Comparison of ENCODE assay signal across 8 cellular contexts in the genomic region with DNA sequence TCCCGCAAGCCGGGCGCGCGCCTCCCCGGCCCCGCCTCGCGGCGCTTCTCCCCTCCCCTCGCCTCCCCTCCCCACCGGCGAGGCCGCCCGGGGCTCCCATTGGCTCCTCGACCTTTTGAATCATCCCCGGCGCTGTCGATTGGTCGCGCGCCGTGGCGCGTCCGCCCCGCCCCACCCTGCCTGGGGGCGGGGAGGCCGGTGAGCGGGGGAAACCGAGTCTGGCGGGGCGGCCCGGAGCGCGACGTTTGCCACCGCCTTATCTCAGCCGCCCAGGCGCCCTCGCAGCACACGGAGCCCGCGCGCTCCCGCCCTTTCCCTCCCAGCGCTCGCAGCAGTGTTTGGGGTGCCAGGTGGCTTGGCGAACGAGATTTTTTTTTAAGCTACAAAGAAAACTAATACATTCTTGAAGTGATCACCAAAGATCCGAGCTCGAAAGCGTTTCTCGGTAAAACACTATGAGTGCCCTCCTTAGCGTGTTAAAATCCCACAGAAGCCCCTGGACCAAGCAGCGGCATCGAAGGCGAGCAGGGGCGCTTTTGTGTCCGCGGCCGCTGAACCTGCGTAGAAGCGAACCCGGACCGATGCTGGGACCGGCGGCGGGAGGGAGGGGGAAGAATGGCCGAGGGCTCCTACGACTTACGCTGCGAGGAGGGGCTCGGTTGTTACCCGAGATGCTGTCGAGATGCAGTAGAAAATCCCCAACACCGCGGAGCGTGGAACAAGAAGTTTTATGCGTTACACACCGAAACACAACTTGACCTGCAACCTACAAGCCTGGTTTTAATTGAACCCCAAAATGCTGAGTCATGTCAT.
DNase-seq lines count a peak whose midpoint lies in the region; FAIRE-seq and TF ChIP-seq lines count a peak whose summit lies in the region.

No MANE protein-coding gene starts in this region.

- no peak for FAIRE-seq in H54 (lab: Jason Lieb, UNC)

- peaks cover 5% of the 10 kb centered on the region for H3K9me3 ChIP-seq in neuron (ENCODE audit: low read length)

- peak overlapping the region; percentile 94 for H2AFZ ChIP-seq in neuron (ENCODE audit: low read depth, low read length)

- peak; percentile 71 for TF ChIP-seq POLR2A in H54 (IDR thresholded peaks at IDR 0.05; ENCODE audit: low read depth, low read length)

- H3K4me1 ChIP-seq in neuron (ENCODE audit: insufficient read depth, low read length) = peaks cover 26% of the 10 kb centered on the region

- no peak for TF ChIP-seq CTCF in foreskin fibroblast (IDR thresholded peaks at IDR 0.05; ENCODE audit: low read depth, low read length)

- no peaks in the 10 kb centered on the region for H3K27me3 ChIP-seq in neuron (ENCODE audit: insufficient read depth, low read length)

- DNase-seq in ELR (ENCODE audit: low read depth) = peak; percentile 91
- peak; percentile 79 for DNase-seq in H54 (ENCODE audit: insufficient read length, low spot score)
- peak; percentile 93 for DNase-seq in LoVo (ENCODE audit: low spot score)
- DNase-seq in SHP77 (lab: John Stamatoyannopoulos, UW) = peak; percentile 87 to 89
- peak; percentile 82 for DNase-seq in activated gamma-delta T cell treated with anti-CD3 and anti-CD28 coated beads, Interleukin-2, amount 50 U/mL, for 16 hours (ENCODE audit: low read depth)
- DNase-seq in foreskin fibroblast = peak; percentile 90 to 97
- peak; percentile 83 for DNase-seq in stromal cell of bone marrow (ENCODE audit: low read depth)

- H3K4me3 ChIP-seq in foreskin fibroblast (ENCODE audit: low read depth in 1 of 2, low read length in 2 of 2) (peak overlapping the region; percentile 76 to 90), neuron (ENCODE audit: low read length) (peak overlapping the region; percentile 76)

- H3K36me3 ChIP-seq in neuron (ENCODE audit: insufficient read depth, low read length) = no peaks in the 10 kb centered on the region

Comparison
In these comparisons a context has a peak if more than half of its experiments do, and no peak if none do; other contexts are left out.
1. Peak in every context shown above with its lines: DNase-seq and H3K4me3 ChIP-seq.